1 cellular context compared by ENCODE assay signal in the genomic region with DNA sequence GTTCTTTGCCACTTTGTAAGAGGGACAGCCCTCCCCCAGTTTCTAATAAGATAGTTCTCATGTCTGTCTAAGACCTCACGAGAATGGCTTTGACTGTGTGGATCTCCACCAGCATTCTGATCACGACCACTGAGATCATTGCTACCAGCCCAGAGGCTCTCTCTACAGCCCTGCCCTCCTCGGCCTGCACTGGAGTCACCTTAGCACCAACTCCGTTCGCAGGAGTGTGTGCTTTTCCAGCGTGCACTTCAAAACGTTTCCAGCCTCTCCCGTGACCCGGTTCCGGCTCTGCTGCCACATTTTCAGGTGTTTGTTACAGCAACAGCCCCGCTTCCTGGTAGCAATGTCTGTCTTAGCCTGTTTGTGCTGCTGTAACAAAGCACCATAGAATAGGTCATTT.
TF ChIP-seq lines count a peak whose summit lies in the region.

No MANE protein-coding gene starts in this region.

TF ChIP-seq in HepG2, 621 proteins besides CTCF, POLR2A, EP300 and RAD21:
- TF ChIP-seq CREB1 (IDR thresholded peaks at IDR 0.05), result 0 out of 2 replicates have a peak, but pooled peaks have one; percentile 45
- no peak for TF ChIP-seq CREB1 (CRISPR knock-in tag; IDR thresholded peaks at IDR 0.05)
- no peak for TF ChIP-seq NCOA5 (CRISPR knock-in tag; IDR thresholded peaks at IDR 0.05)
